In genomic region chr20:58402305-58402704, GRCh38 we compare ENCODE assay signal across 1 cellular context.
TF ChIP-seq lines count a peak whose summit lies in the region.

No MANE protein-coding gene starts in this region.

TF ChIP-seq in HEK293T, 16 proteins besides CTCF, POLR2A, EP300 and RAD21:
- TF ChIP-seq CTBP1 (IDR thresholded peaks at IDR 0.05; ENCODE audit: borderline replicate concordance) = no peak
- TF ChIP-seq SUZ12 (IDR thresholded peaks at IDR 0.05) = no peak
- TF ChIP-seq L3MBTL2 (conservative IDR thresholded peaks at IDR 0.05) = no peak
- TF ChIP-seq FOXM1 (IDR thresholded peaks at IDR 0.05; ENCODE audit: borderline replicate concordance) = no peak
- TF ChIP-seq ZNF384 (IDR thresholded peaks at IDR 0.05) = no peak
- no peak for TF ChIP-seq PKNOX1 (IDR thresholded peaks at IDR 0.05)
- no peak for TF ChIP-seq SP1 (IDR thresholded peaks at IDR 0.05)
- TF ChIP-seq BHLHE40 (IDR thresholded peaks at IDR 0.05; ENCODE audit: borderline replicate concordance) = no peak
- TF ChIP-seq FOXK2 (IDR thresholded peaks at IDR 0.05) = no peak
- no peak for TF ChIP-seq TARDBP (IDR thresholded peaks at IDR 0.05)
- no peak for TF ChIP-seq LEF1 (IDR thresholded peaks at IDR 0.05; ENCODE audit: borderline replicate concordance)
- TF ChIP-seq FOXA1 (IDR thresholded peaks at IDR 0.05) = no peak
- TF ChIP-seq ELF4 (IDR thresholded peaks at IDR 0.05) = no peak
- no peak for TF ChIP-seq ARNT (IDR thresholded peaks at IDR 0.05)
- TF ChIP-seq NFRKB (IDR thresholded peaks at IDR 0.05) = no peak
- no peak for TF ChIP-seq HDGF (IDR thresholded peaks at IDR 0.05; ENCODE audit: borderline replicate concordance)
